Comparison of ENCODE assay signal across 32 cellular contexts in genomic region chr19:24065243-24065642, GRCh38.
"Had no signal": no experiment of that assay in that cellular context is flagged by ENCODE, and none has a peak within 500 bp of the region (broad histone marks: within the 10 kb centered on the region; RNA-seq: fewer than 3 reads in every experiment).

No MANE protein-coding gene starts in this region.

- H2AFZ ChIP-seq: parathyroid adenoma had no signal

- H3K4me3 Mint-ChIP-seq: naive thymus-derived CD4-positive, alpha-beta T cell; natural killer cell; nephron progenitor cell; neural crest cell; stimulated activated memory B cell treated with anti-CD40 and anti-IgM and Interleukin-4, amounts not matched to agents 10 μg/mL and 1 μg/mL and 100 μg/mL, for 72 hours; stimulated activated naive CD8-positive, alpha-beta T cell treated with anti-CD3 and anti-CD28 coated beads, Interleukin-15, amount 100 ng/mL, for 72 hours; type B pancreatic cell had no signal

- H3K4me2 ChIP-seq: smooth muscle cell had no signal

- H3K36me3 ChIP-seq: ovary, uterus had no signal

- ATAC-seq: naive thymus-derived CD4-positive, alpha-beta T cell; right cardiac atrium; sciatic nerve; stimulated activated memory B cell treated with anti-CD40 and anti-IgM and Interleukin-4, amounts not matched to agents 10 μg/mL and 1 μg/mL and 100 μg/mL, for 72 hours; stimulated activated naive CD8-positive, alpha-beta T cell treated with anti-CD3 and anti-CD28 coated beads, Interleukin-15, amount 100 ng/mL, for 72 hours; stimulated activated naive CD8-positive, alpha-beta T cell treated with anti-CD3 and anti-CD28 coated beads, Interleukin-15, Interleukin-2, amounts not matched to agents 100 U/mL and 50 U/mL, for 24 hours; upper lobe of right lung had no signal

- H3K4me1 ChIP-seq: psoas muscle, spleen, suprapubic skin, testis, tibial artery, transverse colon, upper lobe of right lung, uterus had no signal

- H3K9me3 Mint-ChIP-seq: natural killer cell; nephron progenitor cell; neural crest cell; stimulated activated memory B cell treated with anti-CD40 and anti-IgM and Interleukin-4, amounts not matched to agents 10 μg/mL and 1 μg/mL and 100 μg/mL, for 72 hours; stimulated activated naive CD8-positive, alpha-beta T cell treated with anti-CD3 and anti-CD28 coated beads, Interleukin-15, amount 100 ng/mL, for 72 hours; type B pancreatic cell had no signal

- H3K9me3 ChIP-seq: ovary, psoas muscle, spleen, suprapubic skin, testis, tibial artery, transverse colon, upper lobe of right lung, uterus had no signal

- DNase-seq: naive thymus-derived CD4-positive, alpha-beta T cell; natural killer cell; nephron progenitor cell; occipital lobe; ovary; posterior cingulate gyrus; psoas muscle; right cardiac atrium; spleen; stimulated activated CD4-positive, alpha-beta T cell treated with anti-CD3 and anti-CD28 coated beads, Interleukin-12 subunit alpha, Interleukin-12 subunit beta, amount 100 ng/mL, for 4 hours; stimulated activated CD4-positive, alpha-beta T cell treated with anti-CD3 and anti-CD28 coated beads, Interleukin-1b, Interleukin-23, amount 100 ng/mL, for 48 hours; stimulated activated CD4-positive, alpha-beta T cell treated with anti-CD3 and anti-CD28 coated beads, Interleukin-4, amount 100 ng/mL, for 1 hour; stimulated activated CD4-positive, alpha-beta T cell treated with anti-CD3 and anti-CD28 coated beads, Interleukin-4, amount 100 ng/mL, for 4 hours; stimulated activated CD8-positive, alpha-beta memory T cell treated with anti-CD3 and anti-CD28 coated beads, Interleukin-4, amount 100 ng/mL, for 48 hours; stimulated activated naive CD4-positive, alpha-beta T cell; stimulated activated naive CD8-positive, alpha-beta T cell treated with anti-CD3 and anti-CD28 coated beads, Interleukin-15, amount 100 ng/mL, for 72 hours; stimulated activated naive CD8-positive, alpha-beta T cell treated with anti-CD3 and anti-CD28 coated beads, Interleukin-15, Interleukin-2, amounts not matched to agents 100 U/mL and 50 U/mL, for 24 hours; substantia nigra; testis; tibial artery; transverse colon; upper lobe of right lung; uterus had no signal

- H3K27me3 ChIP-seq: ovary, spleen, suprapubic skin, testis, tibial artery, transverse colon, upper lobe of right lung, uterus had no signal

- H3K27ac Mint-ChIP-seq: nephron progenitor cell; progenitor cell of endocrine pancreas; stimulated activated memory B cell treated with anti-CD40 and anti-IgM and Interleukin-4, amounts not matched to agents 10 μg/mL and 1 μg/mL and 100 μg/mL, for 72 hours; stimulated activated naive CD8-positive, alpha-beta T cell treated with anti-CD3 and anti-CD28 coated beads, Interleukin-15, amount 100 ng/mL, for 72 hours had no signal

- H3K9ac ChIP-seq: parathyroid adenoma had no signal

- H3K27ac ChIP-seq: ovary, parathyroid adenoma, psoas muscle, suprapubic skin, testis, tibial artery, transverse colon, upper lobe of right lung, uterus had no signal

- H3K4me3 ChIP-seq: ovary, psoas muscle, skin epidermis, smooth muscle cell, spleen, suprapubic skin, testis, tibial artery, transverse colon, upper lobe of right lung, uterus had no signal

- H3K4me1 Mint-ChIP-seq: nephron progenitor cell; neural crest cell; stimulated activated memory B cell treated with anti-CD40 and anti-IgM and Interleukin-4, amounts not matched to agents 10 μg/mL and 1 μg/mL and 100 μg/mL, for 72 hours had no signal

- H3K27me3 Mint-ChIP-seq: naive thymus-derived CD4-positive, alpha-beta T cell; progenitor cell of endocrine pancreas; stimulated activated memory B cell treated with anti-CD40 and anti-IgM and Interleukin-4, amounts not matched to agents 10 μg/mL and 1 μg/mL and 100 μg/mL, for 72 hours; stimulated activated naive CD8-positive, alpha-beta T cell treated with anti-CD3 and anti-CD28 coated beads, Interleukin-15, amount 100 ng/mL, for 72 hours; type B pancreatic cell had no signal
